In genomic region chr2:120737802-120738516, GRCh38 we compare ENCODE assay signal across 8 cellular contexts. TPM values are rescaled to one million over a fixed set of nuclear protein-coding genes. Genes with fewer than 3 reads are reported as not detected.
DNase-seq lines count a peak whose midpoint lies in the region; ATAC-seq, FAIRE-seq and TF ChIP-seq lines count a peak whose summit lies in the region.
"Had no signal": no experiment of that assay in that cellular context is flagged by ENCODE, and none has a peak within 500 bp of the region (broad histone marks: within the 10 kb centered on the region; RNA-seq: fewer than 3 reads in every experiment).

No MANE protein-coding gene starts in this region.

- H3K27ac ChIP-seq in kidney (ENCODE audit: low read depth in 2 of 2, low read length in 2 of 2) (peak overlapping the region; percentile 56 to 60), stomach (peak overlapping the region; percentile 52 to 86 (median 84))
- H3K27ac ChIP-seq: WERI-Rb-1 had no signal

- no peak for ATAC-seq in HG03196 (IDR thresholded peaks at IDR 0.05; ENCODE audit: unreplicated experiment)

- no peak for FAIRE-seq in kidney (lab: Jason Lieb, UNC)

- no peaks in the 10 kb centered on the region for H3K36me3 ChIP-seq in kidney (ENCODE audit: control insufficient read depth in 1 of 2, insufficient read depth in 2 of 2, low read length in 2 of 2)
- H3K36me3 ChIP-seq in stomach, result no peaks in the 10 kb centered on the region
- H3K36me3 ChIP-seq: WERI-Rb-1 had no signal

- H3K27me3 ChIP-seq in stomach, result peaks cover 4 to 94% (median 48%) of the 10 kb centered on the region in 3 donors

- DNase-seq in HT-29 (ENCODE audit: low spot score), result peak; percentile 41
- DNase-seq in kidney, result no peak
- peak; percentile 71 for DNase-seq in stomach
- DNase-seq in activated gamma-delta T cell treated with Interleukin-2 at 50 U/mL for 16 hours, result no peak
- DNase-seq in NCI-H2227 treated with DMSO at 0.1 percent for 48 hours (lab: John Stamatoyannopoulos, UW), result no peak
- DNase-seq: WERI-Rb-1 had no signal

- no peak for TF ChIP-seq POLR2A in stomach (IDR thresholded peaks at IDR 0.05)

- WGBS in stomach, 5 donors, result 34 to 57% (median 37%) methylated on average over 13 to 14 of the region's 14 CpGs

- H3K4me3 ChIP-seq in WI38 (ENCODE audit: low read depth, low read length) (peak overlapping the region; percentile 90), kidney (ENCODE audit: low read length in 2 of 2) (peak overlapping the region; percentile 15 to 19), stomach (peak overlapping the region; percentile 52 to 64 (median 59))

- no peak for TF ChIP-seq CTCF in WI38 (IDR thresholded peaks at IDR 0.05; ENCODE audit: low read depth, low read length)
- TF ChIP-seq CTCF in kidney (IDR thresholded peaks at IDR 0.05; ENCODE audit: borderline replicate concordance, extremely low read depth, insufficient read depth), result no peak
- TF ChIP-seq CTCF in stomach (IDR thresholded peaks at IDR 0.05), result no peak

- intact Hi-C loops in kidney (cut with DNase I), result no loop called here
- intact Hi-C loops in stomach (cut with DNase I; ENCODE audit: low total_unique reads), result no loop called here

- H3K4me1 ChIP-seq in kidney (ENCODE audit: control insufficient read depth in 1 of 2, insufficient read depth in 1 of 2, low read depth in 1 of 2, low read length in 2 of 2), result peaks cover 0 to 4% of the 10 kb centered on the region in 2 donors
- peaks cover 45 to 77% (median 64%) of the 10 kb centered on the region in 4 donors for H3K4me1 ChIP-seq in stomach

- no peaks in the 10 kb centered on the region for H3K9me3 ChIP-seq in kidney (ENCODE audit: control insufficient read depth in 1 of 2, low read length in 2 of 2)
- no peaks in the 10 kb centered on the region for H3K9me3 ChIP-seq in stomach

- TF ChIP-seq EP300 in stomach (IDR thresholded peaks at IDR 0.05), result no peak

- no peak overlapping the region for H3K9ac ChIP-seq in kidney (ENCODE audit: low read length in 2 of 2)

RNA-seq across cellular contexts. Expression of gene GLI2, which starts 2.3 kb away (rescaled TPM):
- 0.31 and 8.7 TPM in 2 replicates for total RNA-seq in HT-29 (2014; rRNA removed; shearing (Covaris generic))
- total RNA-seq in kidney, result 3.7 TPM
- polyA plus RNA-seq in kidney (ENCODE audit: insufficient read depth, low read depth, low replicate concordance), result 0.32 TPM
- total RNA-seq in stomach, result 1 to 10 TPM in 2 of 5 donors, under 1 TPM in 2, not detected in 1; 0.45 to 2.8 (median 1.6) TPM
- under 1 TPM; 0.60 to 0.68 (median 0.61) TPM for polyA plus RNA-seq in stomach

Comparison
In these comparisons a context has a peak if more than half of its experiments do, and no peak if none do; other contexts are left out.
1. DNase-seq: peak in HT-29 (single experiment) and stomach (single experiment); none in kidney (single experiment), activated gamma-delta T cell treated with Interleukin-2 at 50 U/mL for 16 hours (single experiment) and NCI-H2227 treated with DMSO at 0.1 percent for 48 hours (single experiment).
2. H3K4me3 ChIP-seq: peak in every context shown above with its lines; median percentile 90 in WI38; 59 in stomach; 17 in kidney.